ENCODE assay signal across 2 cellular contexts in genomic region chr18:3611313-3612038, GRCh38.
TF ChIP-seq lines count a peak whose summit lies in the region.

No MANE protein-coding gene starts in this region.

TF ChIP-seq in GM23338, 12 proteins besides CTCF, POLR2A, EP300 and RAD21:
- TF ChIP-seq ZNF462 (CRISPR knock-in tag; IDR thresholded peaks at IDR 0.05) (no peak), POLR2AphosphoS5 (IDR thresholded peaks at IDR 0.05; ENCODE audit: low read depth) (peak; percentile 51)

TF ChIP-seq in WTC11, 78 proteins besides CTCF, POLR2A, EP300 and RAD21 (continued from another document):
- TF ChIP-seq ARID4B (CRISPR knock-in tag; IDR thresholded peaks at IDR 0.05; ENCODE audit: borderline replicate concordance): no peak
- TF ChIP-seq FOXP1 (CRISPR knock-in tag; IDR thresholded peaks at IDR 0.05; ENCODE audit: borderline replicate concordance): no peak
- no peak for TF ChIP-seq AFF4 (CRISPR knock-in tag; IDR thresholded peaks at IDR 0.05; ENCODE audit: borderline replicate concordance)
- no peak for TF ChIP-seq ZNF416 (CRISPR knock-in tag; IDR thresholded peaks at IDR 0.05)
- TF ChIP-seq ZNF263 (CRISPR knock-in tag; IDR thresholded peaks at IDR 0.05; ENCODE audit: low read depth): no peak
- TF ChIP-seq NR2C2 (CRISPR knock-in tag; IDR thresholded peaks at IDR 0.05): no peak
- TF ChIP-seq USF1 (CRISPR knock-in tag; IDR thresholded peaks at IDR 0.05): no peak
- peak; percentile 75; the same call in 1 of the 2 replicates for TF ChIP-seq ZNF317 (CRISPR knock-in tag; IDR thresholded peaks at IDR 0.05; ENCODE audit: borderline replicate concordance, low read depth)
- no peak for TF ChIP-seq ELF4 (CRISPR knock-in tag; IDR thresholded peaks at IDR 0.05; ENCODE audit: low read depth)
- no peak for TF ChIP-seq ATF2 (CRISPR knock-in tag; IDR thresholded peaks at IDR 0.05; ENCODE audit: borderline replicate concordance, low read depth)
- no peak for TF ChIP-seq ZNF138 (CRISPR knock-in tag; conservative IDR thresholded peaks at IDR 0.05)
